ENCODE assay signal across 16 cellular contexts in genomic region chr1:167659876-167660275, GRCh38. TPM values are rescaled to one million over a fixed set of nuclear protein-coding genes. Genes with fewer than 3 reads are reported as not detected.
A peak's percentile ranks its signal among the peaks of the same experiment; 100 is the strongest.
DNase-seq lines count a peak whose midpoint lies in the region; ATAC-seq and TF ChIP-seq lines count a peak whose summit lies in the region.
"Had no signal": no experiment of that assay in that cellular context is flagged by ENCODE, and none has a peak within 500 bp of the region (broad histone marks: within the 10 kb centered on the region; RNA-seq: fewer than 3 reads in every experiment).

No MANE protein-coding gene starts in this region.

- peak overlapping the region; percentile 67 for H2BK120ac ChIP-seq in trophoblast cell (ENCODE audit: insufficient read depth, low read length, poor library complexity)

- no peaks in the 10 kb centered on the region for H3K9me3 Mint-ChIP-seq in activated CD8-positive, alpha-beta memory T cell treated with anti-CD3 and anti-CD28 coated beads, Interleukin-2, amount 10 ng/mL, durations not matched to agents 7 days and 5 days (ENCODE audit: low read depth)
- no peaks in the 10 kb centered on the region for H3K9me3 Mint-ChIP-seq in GM23338
- no peaks in the 10 kb centered on the region for H3K9me3 Mint-ChIP-seq in chondrocyte (ENCODE audit: low read depth)

- no peak overlapping the region for H3K18ac ChIP-seq in trophoblast cell (ENCODE audit: low read length)

- H3K9ac ChIP-seq in trophoblast cell (ENCODE audit: low read length): no peak overlapping the region

- H3K36me3 ChIP-seq in GM23338 (ENCODE audit: insufficient read depth) (no peaks in the 10 kb centered on the region), trophoblast cell (ENCODE audit: control insufficient read depth in 1 of 2, insufficient read depth in 2 of 2, low read length in 2 of 2) (no peaks in the 10 kb centered on the region), SJCRH30 (no peaks in the 10 kb centered on the region)
- H3K36me3 ChIP-seq: brain microvascular endothelial cell, gastroesophageal sphincter, prostate gland had no signal

- no peak overlapping the region for H3K4me3 Mint-ChIP-seq in activated CD8-positive, alpha-beta memory T cell treated with anti-CD3 and anti-CD28 coated beads, Interleukin-2, amount 10 ng/mL, durations not matched to agents 7 days and 5 days
- H3K4me3 Mint-ChIP-seq in GM23338 (no peak overlapping the region), chondrocyte (ENCODE audit: unreplicated experiment) (no peak overlapping the region)

- H3K79me1 ChIP-seq in trophoblast cell (ENCODE audit: low read length): peaks cover 16% of the 10 kb centered on the region

- H3K27me3 ChIP-seq in GM23338 (ENCODE audit: insufficient read depth) (no peaks in the 10 kb centered on the region), trophoblast cell (ENCODE audit: insufficient read depth, low read length) (no peaks in the 10 kb centered on the region), SJCRH30 (no peaks in the 10 kb centered on the region)
- H3K27me3 ChIP-seq: brain microvascular endothelial cell, gastroesophageal sphincter had no signal

- H3K27ac Mint-ChIP-seq in activated CD8-positive, alpha-beta memory T cell treated with anti-CD3 and anti-CD28 coated beads, Interleukin-2, amount 10 ng/mL, durations not matched to agents 7 days and 5 days: peak overlapping the region; percentile 12
- no peak overlapping the region for H3K27ac Mint-ChIP-seq in GM23338
- H3K27ac Mint-ChIP-seq in chondrocyte (ENCODE audit: unreplicated experiment): no peak overlapping the region

- no peaks in the 10 kb centered on the region for H3K9me2 ChIP-seq in GM23338 (ENCODE audit: insufficient read depth)

- peaks cover 37% of the 10 kb centered on the region for H3K4me1 Mint-ChIP-seq in activated CD8-positive, alpha-beta memory T cell treated with anti-CD3 and anti-CD28 coated beads, Interleukin-2, amount 10 ng/mL, durations not matched to agents 7 days and 5 days
- peaks cover 6% of the 10 kb centered on the region for H3K4me1 Mint-ChIP-seq in GM23338
- peaks cover 47% of the 10 kb centered on the region for H3K4me1 Mint-ChIP-seq in chondrocyte (ENCODE audit: low read depth)

- no peak for DNase-seq in activated CD8-positive, alpha-beta memory T cell treated with anti-CD3 and anti-CD28 coated beads, Interleukin-2, amount 10 ng/mL, durations not matched to agents 7 days and 5 days
- no peak for DNase-seq in activated CD8-positive, alpha-beta memory T cell treated with anti-CD3 and anti-CD28 coated beads for 24 hours
- DNase-seq in GM23338 (ENCODE audit: low spot score): no peak
- no peak for DNase-seq in coronary artery (ENCODE audit: low spot score)
- DNase-seq in trophoblast cell: no peak
- DNase-seq in SJCRH30: no peak
- no peak for DNase-seq in chondrocyte (ENCODE audit: low spot score)
- DNase-seq: activated CD4-positive, alpha-beta T cell treated with anti-CD3 and anti-CD28 coated beads for 4 hours; NCI-H1417 treated with DMSO at 0.1 percent for 48 hours; NCI-H2227 treated with DMSO at 0.1 percent for 48 hours; T-helper 2 cell had no signal

- CTCF ChIA-PET in activated CD8-positive, alpha-beta memory T cell treated with anti-CD3 and anti-CD28 coated beads, Interleukin-2, amount 10 ng/mL, durations not matched to agents 7 days and 5 days (lab: Charles Lee): no interaction called here

- no peaks in the 10 kb centered on the region for H4K20me1 ChIP-seq in GM23338 (replicated peaks; ENCODE audit: insufficient read depth)

- H2AK5ac ChIP-seq in trophoblast cell (ENCODE audit: low read length): peak overlapping the region; percentile 38

- no peak for ATAC-seq in activated CD8-positive, alpha-beta memory T cell treated with anti-CD3 and anti-CD28 coated beads, Interleukin-2, amount 10 ng/mL, durations not matched to agents 7 days and 5 days
- no peak for ATAC-seq in GM23338
- ATAC-seq in HG02970 (IDR thresholded peaks at IDR 0.05; ENCODE audit: low FRiP score, unreplicated experiment): no peak
- ATAC-seq: gastroesophageal sphincter had no signal

- peak overlapping the region; percentile 68 for H4K91ac ChIP-seq in trophoblast cell (ENCODE audit: low read depth, low read length)

- H3K4me1 ChIP-seq in GM23338 (ENCODE audit: insufficient read depth) (no peaks in the 10 kb centered on the region), trophoblast cell (ENCODE audit: control insufficient read depth in 1 of 2, insufficient read depth in 2 of 2, low read length in 2 of 2) (peaks cover 17 to 29% of the 10 kb centered on the region in 2 experiments), SJCRH30 (peaks cover 30% of the 10 kb centered on the region)

- H2BK5ac ChIP-seq in trophoblast cell (ENCODE audit: low read depth, low read length, poor library complexity): peak overlapping the region; percentile 42

- WGBS in trophoblast cell (ENCODE audit: extremely low coverage, insufficient coverage, insufficient read length): no CpG with 5 or more reads among the region's 6 CpGs

- peaks cover 38% of the 10 kb centered on the region for H3K36me3 Mint-ChIP-seq in activated CD8-positive, alpha-beta memory T cell treated with anti-CD3 and anti-CD28 coated beads, Interleukin-2, amount 10 ng/mL, durations not matched to agents 7 days and 5 days
- no peaks in the 10 kb centered on the region for H3K36me3 Mint-ChIP-seq in GM23338 (ENCODE audit: low read depth)
- H3K36me3 Mint-ChIP-seq in chondrocyte (ENCODE audit: low read depth): no peaks in the 10 kb centered on the region

- peak overlapping the region; percentile 15 for H4K8ac ChIP-seq in trophoblast cell (ENCODE audit: low read depth, low read length)

- H4K12ac ChIP-seq in trophoblast cell (ENCODE audit: low read depth, low read length): no peak overlapping the region

- H3K4me3 ChIP-seq in GM23338: no peak overlapping the region
- H3K4me3 ChIP-seq in coronary artery: no peak overlapping the region
- H3K4me3 ChIP-seq in trophoblast cell (ENCODE audit: low read depth, low read length): no peak overlapping the region
- H3K4me3 ChIP-seq in SJCRH30: no peak overlapping the region
- H3K4me3 ChIP-seq: gastroesophageal sphincter, prostate gland had no signal

- H3K79me2 ChIP-seq in GM23338 (replicated peaks; ENCODE audit: insufficient read depth): no peaks in the 10 kb centered on the region
- H3K79me2 ChIP-seq in trophoblast cell (ENCODE audit: control insufficient read depth, insufficient read depth, low read length, poor library complexity): no peaks in the 10 kb centered on the region

- H3K4me2 ChIP-seq in GM23338 (no peak overlapping the region), trophoblast cell (ENCODE audit: low read length) (no peak overlapping the region)

- TF ChIP-seq CTCF in GM23338 (conservative IDR thresholded peaks at IDR 0.05; ENCODE audit: low read depth in 2 of 2) (no peak), coronary artery (IDR thresholded peaks at IDR 0.05) (no peak), chondrocyte (IDR thresholded peaks at IDR 0.05) (no peak)

- H3F3A ChIP-seq in GM23338 (replicated peaks; ENCODE audit: low read depth): no peaks in the 10 kb centered on the region

- H3K27ac ChIP-seq in GM23338 (ENCODE audit: low read depth) (0 out of 2 replicates have a peak overlapping the region, but pooled peaks have one; percentile 14), coronary artery (peak overlapping the region; percentile 28), trophoblast cell (ENCODE audit: low read depth, low read length) (peak overlapping the region; percentile 23), SJCRH30 (no peak overlapping the region)
- H3K27ac ChIP-seq: brain microvascular endothelial cell, gastroesophageal sphincter, prostate gland had no signal

- H2AFZ ChIP-seq in GM23338: peak overlapping the region; percentile 69
- no peak overlapping the region for H2AFZ ChIP-seq in trophoblast cell (ENCODE audit: insufficient read depth, low read length, poor library complexity)

- H3K14ac ChIP-seq in trophoblast cell (ENCODE audit: low read length): peak overlapping the region; percentile 47

- H2BK12ac ChIP-seq in trophoblast cell (ENCODE audit: low read length): peak overlapping the region; percentile 86

- no peaks in the 10 kb centered on the region for H3K9me3 ChIP-seq in trophoblast cell (ENCODE audit: insufficient read depth, low read depth, low read length)
- no peaks in the 10 kb centered on the region for H3K9me3 ChIP-seq in SJCRH30 (replicated peaks)
- H3K9me3 ChIP-seq: gastroesophageal sphincter, prostate gland had no signal

- no peak overlapping the region for H3K23ac ChIP-seq in trophoblast cell (ENCODE audit: low read length)

- H3K27me3 Mint-ChIP-seq in activated CD8-positive, alpha-beta memory T cell treated with anti-CD3 and anti-CD28 coated beads, Interleukin-2, amount 10 ng/mL, durations not matched to agents 7 days and 5 days: no peaks in the 10 kb centered on the region
- H3K27me3 Mint-ChIP-seq in GM23338 (ENCODE audit: insufficient read depth, low read depth, poor library complexity) (peaks cover 8% of the 10 kb centered on the region), chondrocyte (ENCODE audit: low read depth) (no peaks in the 10 kb centered on the region)

- no peak overlapping the region for H3K4ac ChIP-seq in trophoblast cell (ENCODE audit: low read depth, low read length)

RNA-seq across cellular contexts. Expression of gene RCSD1, which starts 29.8 kb away (rescaled TPM):
- 100 to 1,000 TPM; 121 to 129 TPM for total RNA-seq in activated CD8-positive, alpha-beta memory T cell treated with anti-CD3 and anti-CD28 coated beads, Interleukin-2, amount 10 ng/mL, durations not matched to agents 7 days and 5 days
- total RNA-seq in GM23338 (2014; rRNA removed; shearing (Covaris generic)): 0.73 TPM in 1 of 2 replicates, not detected in the other
- 0.18 and 0.42 TPM in 2 replicates for polyA plus RNA-seq in GM23338 (2016; fragmentation: Nextera tagmentation; extraction: Ambion mirVana)
- polyA plus RNA-seq in trophoblast cell (2013): 0.46 and 0.53 TPM in 2 replicates
- 0.16 and 0.20 TPM in 2 replicates for total RNA-seq in SJCRH30 (2014; rRNA removed; shearing (Covaris generic))
- 1.1 to 1.4 TPM in 2 of 3 replicates, not detected in the other for total RNA-seq in chondrocyte
- total RNA-seq: A673 had no signal

Comparison
In these comparisons a context has a peak if more than half of its experiments do, and no peak if none do; other contexts are left out.
1. RNA of gene RCSD1, which starts 29.8 kb away (total RNA-seq): 121 to 129 TPM in activated CD8-positive, alpha-beta memory T cell treated with anti-CD3 and anti-CD28 coated beads, Interleukin-2, amount 10 ng/mL, durations not matched to agents 7 days and 5 days; 1.1 to 1.4 TPM in chondrocyte, 0.73 TPM in GM23338 and 0.16 to 0.20 TPM in SJCRH30; every median in the first group is over 10 times any median in the second.